Comparison of ENCODE assay signal across 21 cellular contexts in the genomic region with DNA sequence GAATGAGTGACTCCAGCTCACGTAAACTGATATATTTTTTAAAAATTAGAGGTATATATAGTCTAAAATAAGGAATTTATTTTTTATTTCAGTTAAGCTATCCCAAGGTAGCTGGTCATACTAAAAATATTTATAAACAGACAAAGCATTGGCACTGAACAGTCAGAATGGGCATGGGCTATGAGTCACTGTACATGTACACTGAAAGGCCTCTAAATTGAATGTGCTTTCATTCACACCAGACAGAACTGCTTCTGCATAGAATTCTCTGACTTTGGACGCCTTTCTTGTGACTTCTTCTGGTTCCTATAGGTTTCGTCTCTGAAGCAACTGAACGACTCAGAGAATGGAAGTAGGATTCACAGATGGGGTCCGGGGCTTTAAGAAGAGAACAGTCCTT.
A peak's percentile ranks its signal among the peaks of the same experiment; 100 is the strongest.
DNase-seq lines count a peak whose midpoint lies in the region; ATAC-seq and TF ChIP-seq lines count a peak whose summit lies in the region.
"Had no signal": no experiment of that assay in that cellular context is flagged by ENCODE, and none has a peak within 500 bp of the region (broad histone marks: within the 10 kb centered on the region; RNA-seq: fewer than 3 reads in every experiment).

No MANE protein-coding gene starts in this region.

- no peaks in the 10 kb centered on the region for H3F3A ChIP-seq in OCI-LY1 (ENCODE audit: insufficient read depth, low read length)

- H3K9me3 ChIP-seq in OCI-LY1 (ENCODE audit: low read length) (no peaks in the 10 kb centered on the region), osteoblast (ENCODE audit: low read depth, low read length) (no peaks in the 10 kb centered on the region)
- no peaks in the 10 kb centered on the region for H3K9me3 ChIP-seq in effector memory CD4-positive, alpha-beta T cell (ENCODE audit: control insufficient read depth, low read length)
- H3K9me3 ChIP-seq: BE2C, thyroid gland had no signal

- H2AFZ ChIP-seq in OCI-LY1 (ENCODE audit: low read length) (no peak overlapping the region), osteoblast (ENCODE audit: low read length) (peak overlapping the region; percentile 18)

- no peak overlapping the region for H3K9ac ChIP-seq in OCI-LY1 (ENCODE audit: low read length)

- TF ChIP-seq CTCF in GM12865 (IDR thresholded peaks at IDR 0.05; ENCODE audit: insufficient read depth, low read depth, low read length, missing control alignments) (no peak), OCI-LY1 (IDR thresholded peaks at IDR 0.05; ENCODE audit: low read length) (no peak), epithelial cell of esophagus (IDR thresholded peaks at IDR 0.05; ENCODE audit: insufficient read depth, low read depth, low read length, missing control alignments) (no peak), osteoblast (IDR thresholded peaks at IDR 0.05; ENCODE audit: extremely low read depth, low read depth, low read length) (no peak)

- in situ Hi-C loops in ACHN (cut with HindIII; ENCODE audit: low pct_ligation_motif_present, low pct_unique_long_range_greater_than_20kb, low sequenced_read_pairs), result no loop called here

- H3K27me3 ChIP-seq in OCI-LY1 (ENCODE audit: insufficient read depth, low read length) (no peaks in the 10 kb centered on the region), osteoblast (ENCODE audit: insufficient read depth, low read length) (no peaks in the 10 kb centered on the region)
- H3K27me3 ChIP-seq in effector memory CD4-positive, alpha-beta T cell (replicated peaks; ENCODE audit: control insufficient read depth, insufficient read depth, low read length, poor library complexity, severe bottlenecking), result no peaks in the 10 kb centered on the region
- H3K27me3 ChIP-seq: BE2C, dorsolateral prefrontal cortex, thyroid gland had no signal

- H3K36me3 ChIP-seq in OCI-LY1 (ENCODE audit: insufficient read depth, low read length), result no peaks in the 10 kb centered on the region
- no peaks in the 10 kb centered on the region for H3K36me3 ChIP-seq in osteoblast (ENCODE audit: insufficient read depth, low read length)
- no peaks in the 10 kb centered on the region for H3K36me3 ChIP-seq in effector memory CD4-positive, alpha-beta T cell (ENCODE audit: control insufficient read depth, insufficient read depth, low read length)
- H3K36me3 ChIP-seq: BE2C, thyroid gland had no signal

- peak overlapping the region; percentile 18 for H3K27ac ChIP-seq in OCI-LY1 (ENCODE audit: low read depth, low read length, poor library complexity, severe bottlenecking)
- peak overlapping the region; percentile 29 for H3K27ac ChIP-seq in osteoblast (ENCODE audit: low read depth, low read length)
- no peak overlapping the region for H3K27ac ChIP-seq in effector memory CD4-positive, alpha-beta T cell (ENCODE audit: insufficient read depth, low read length, poor library complexity, severe bottlenecking)
- H3K27ac ChIP-seq: dorsolateral prefrontal cortex, thyroid gland had no signal

- H3K4me3 ChIP-seq in GM12865 (ENCODE audit: low read depth, low read length) (no peak overlapping the region), OCI-LY1 (ENCODE audit: low read depth, low read length, poor library complexity, severe bottlenecking) (no peak overlapping the region), epithelial cell of esophagus (ENCODE audit: low read length) (no peak overlapping the region), osteoblast (ENCODE audit: insufficient read depth, low read length) (no peak overlapping the region)
- H3K4me3 ChIP-seq in effector memory CD4-positive, alpha-beta T cell (ENCODE audit: insufficient read depth, low read depth, low read length, poor library complexity, severe bottlenecking), result no peak overlapping the region
- H3K4me3 ChIP-seq: dorsolateral prefrontal cortex, lung, thyroid gland had no signal

- H3K79me2 ChIP-seq in OCI-LY1 (ENCODE audit: insufficient read depth, low read length) (no peaks in the 10 kb centered on the region), osteoblast (ENCODE audit: insufficient read depth, low read length) (no peaks in the 10 kb centered on the region)

- DNase-seq in GM12865 (ENCODE audit: low read depth), result peak; percentile 42
- DNase-seq in epithelial cell of esophagus (ENCODE audit: low read depth), result peak; percentile 86
- peak; percentile 85 for DNase-seq in osteoblast (ENCODE audit: insufficient read length, low spot score, missing footprints)
- no peak for DNase-seq in effector memory CD4-positive, alpha-beta T cell
- no peak for DNase-seq in activated gamma-delta T cell treated with Interleukin-2 at 50 U/mL for 16 hours
- DNase-seq in ACHN, result no peak
- DNase-seq: activated CD4-positive, CD25-positive, alpha-beta regulatory T cell; activated gamma-delta T cell; BE2C; DMS153; dorsolateral prefrontal cortex; H9; NCI-H1436 treated with DMSO at 0.1 percent for 48 hours; NCI-H524; stimulated activated CD4-positive, alpha-beta T cell treated with anti-CD3 and anti-CD28 coated beads, Interleukin-2, amount 100 ng/mL, for 48 hours; stimulated activated CD8-positive, alpha-beta memory T cell treated with anti-CD3 and anti-CD28 coated beads, Interleukin-4, amount 100 ng/mL, for 48 hours; thyroid gland had no signal

- no peaks in the 10 kb centered on the region for H4K20me1 ChIP-seq in OCI-LY1 (ENCODE audit: insufficient read depth, low read length)
- H4K20me1 ChIP-seq in osteoblast (ENCODE audit: insufficient read depth, low read length), result no peaks in the 10 kb centered on the region

- ATAC-seq in GM21723 (IDR thresholded peaks at IDR 0.05; ENCODE audit: unreplicated experiment), result no peak
- ATAC-seq: sciatic nerve had no signal

- H3K4me2 ChIP-seq in OCI-LY1 (ENCODE audit: low read length) (no peak overlapping the region), osteoblast (ENCODE audit: insufficient read depth, low read length) (peak overlapping the region; percentile 28)

- no peaks in the 10 kb centered on the region for H3K9me2 ChIP-seq in OCI-LY1 (ENCODE audit: low read depth, low read length)

- H3K4me1 ChIP-seq in OCI-LY1 (ENCODE audit: insufficient read depth, low read length, severe bottlenecking) (peaks cover 77% of the 10 kb centered on the region), osteoblast (ENCODE audit: insufficient read depth, low read length) (peaks cover 34% of the 10 kb centered on the region)
- no peaks in the 10 kb centered on the region for H3K4me1 ChIP-seq in effector memory CD4-positive, alpha-beta T cell (ENCODE audit: control insufficient read depth, insufficient read depth, low read length, poor library complexity, severe bottlenecking)
- H3K4me1 ChIP-seq: BE2C, thyroid gland had no signal

Comparison
In these comparisons a context has a peak if more than half of its experiments do, and no peak if none do; other contexts are left out.
1. DNase-seq: peak in GM12865 (single experiment), epithelial cell of esophagus (single experiment) and osteoblast (single experiment); none in effector memory CD4-positive, alpha-beta T cell (0 of 3), activated gamma-delta T cell treated with Interleukin-2 at 50 U/mL for 16 hours (single experiment) and ACHN (single experiment).